9 cellular contexts compared by ENCODE assay signal in the genomic region with DNA sequence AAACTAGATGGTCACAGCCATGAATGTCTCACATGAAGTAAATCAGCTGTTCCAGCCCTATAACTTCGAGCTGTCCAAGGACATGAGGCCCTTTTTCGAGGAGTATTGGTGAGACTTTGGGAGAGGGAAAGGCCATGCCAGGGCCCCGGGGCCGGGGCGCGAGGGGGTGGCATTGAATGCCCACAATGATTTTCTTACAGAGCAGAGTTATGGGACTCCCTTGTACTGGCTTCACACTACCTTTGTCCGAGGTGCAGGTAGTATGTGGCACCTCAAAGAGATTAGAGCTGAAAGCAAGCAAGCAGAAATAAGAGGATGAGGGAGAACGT. TPM values are rescaled to one million over a fixed set of nuclear protein-coding genes. Genes with fewer than 3 reads are reported as not detected.
A peak's percentile ranks its signal among the peaks of the same experiment; 100 is the strongest.
DNase-seq lines count a peak whose midpoint lies in the region; ATAC-seq and TF ChIP-seq lines count a peak whose summit lies in the region.
"Had no signal": no experiment of that assay in that cellular context is flagged by ENCODE, and none has a peak within 500 bp of the region (broad histone marks: within the 10 kb centered on the region; RNA-seq: fewer than 3 reads in every experiment).

No MANE protein-coding gene starts in this region.

- H3K36me3 Mint-ChIP-seq in CD14-positive monocyte, result peaks cover 12 to 13% of the 10 kb centered on the region in 2 donors
- no peaks in the 10 kb centered on the region for H3K36me3 Mint-ChIP-seq in effector memory CD8-positive, alpha-beta T cell (ENCODE audit: insufficient read depth)

- TF ChIP-seq CTCF in CD14-positive monocyte (IDR thresholded peaks at IDR 0.05), result no peak
- TF ChIP-seq CTCF in NB4 (IDR thresholded peaks at IDR 0.05; ENCODE audit: low read depth, low read length), result no peak
- no peak for TF ChIP-seq CTCF in neutrophil (IDR thresholded peaks at IDR 0.05)
- no peak for TF ChIP-seq CTCF in GM10266 (IDR thresholded peaks at IDR 0.05; ENCODE audit: control insufficient read depth, insufficient read depth, low read depth, missing control alignments)

- peaks cover 53% of the 10 kb centered on the region for H3K4me1 Mint-ChIP-seq in CD14-positive monocyte
- peaks cover 18 to 26% of the 10 kb centered on the region in 2 donors for H3K4me1 Mint-ChIP-seq in effector memory CD8-positive, alpha-beta T cell (ENCODE audit: low read depth in 2 of 2)

- peaks cover 0 to 8% (median 0%) of the 10 kb centered on the region in 7 donors for H3K9me3 Mint-ChIP-seq in CD14-positive monocyte
- H3K9me3 Mint-ChIP-seq in effector memory CD8-positive, alpha-beta T cell, result no peaks in the 10 kb centered on the region

- H3K4me3 ChIP-seq in NB4 (ENCODE audit: low read depth, low read length) (peak overlapping the region; percentile 55), neutrophil (ENCODE audit: low read depth in 1 of 2, low read length in 1 of 2) (peak overlapping the region; percentile 69 to 82)

- intact Hi-C loops in CD14-positive monocyte (cut with micrococcal nuclease), result loop anchor here in 1 of 2 donors (2.0 to 10.0 kb wide), 2 partner anchors 18 to 278 kb away; partner anchors contain the start of genes ACTR1A, GBF1 and SUFU

- no peaks in the 10 kb centered on the region for H3K9me3 ChIP-seq in neutrophil

- H3K4me3 Mint-ChIP-seq in CD14-positive monocyte, result peak overlapping the region; percentile 84 to 95
- peak overlapping the region; percentile 70 to 78 for H3K4me3 Mint-ChIP-seq in effector memory CD8-positive, alpha-beta T cell

- DNase-seq in CD14-positive monocyte (ENCODE audit: low spot score) (no peak), NB4 (ENCODE audit: low read depth) (no peak), NCI-H1694 (lab: John Stamatoyannopoulos, UW) (no peak), cortex of kidney (lab: John Stamatoyannopoulos, UW) (no peak), GM10266 (ENCODE audit: extremely low spot score) (no peak)
- DNase-seq in effector memory CD8-positive, alpha-beta T cell, result no peak

- ATAC-seq in effector memory CD8-positive, alpha-beta T cell (replicated peaks), result no peak
- ATAC-seq in HG02642 (IDR thresholded peaks at IDR 0.05; ENCODE audit: poor library complexity, unreplicated experiment), result no peak

- TF ChIP-seq POLR2A in NB4 (IDR thresholded peaks at IDR 0.05; ENCODE audit: extremely low read depth, insufficient read length), result no peak

- H3K4me1 ChIP-seq in neutrophil (ENCODE audit: control insufficient read depth in 1 of 2, insufficient read depth in 1 of 2, low read depth in 1 of 2, low read length in 1 of 2), result peaks cover 45 to 47% of the 10 kb centered on the region in 2 experiments

- H3K27ac ChIP-seq in neutrophil, result peak overlapping the region; percentile 65

- peak overlapping the region; percentile 81 to 96 (median 93) for H3K27ac Mint-ChIP-seq in CD14-positive monocyte
- H3K27ac Mint-ChIP-seq in effector memory CD8-positive, alpha-beta T cell, result no peak overlapping the region

- H3K27me3 ChIP-seq in neutrophil, result peaks cover 28% of the 10 kb centered on the region

- H3K36me3 ChIP-seq in neutrophil, result no peaks in the 10 kb centered on the region

- peaks cover 20 to 34% (median 29%) of the 10 kb centered on the region in 3 donors for H3K27me3 Mint-ChIP-seq in CD14-positive monocyte (ENCODE audit: low read depth in 3 of 3)
- H3K27me3 Mint-ChIP-seq in effector memory CD8-positive, alpha-beta T cell, result peaks cover 31 to 49% of the 10 kb centered on the region in 2 donors

RNA-seq across cellular contexts. Expression of gene ELOVL3, which starts 0.4 kb away (rescaled TPM):
- 1 to 10 TPM; 2.2 to 3.2 TPM for polyA plus RNA-seq in CD14-positive monocyte

RNA-seq across cellular contexts. Expression of gene PITX3, which starts 14.8 kb away (rescaled TPM):
- not detected for polyA plus RNA-seq in CD14-positive monocyte
- polyA plus RNA-seq: esophagus had no signal

RNA-seq across cellular contexts. Expression of gene GBF1, which starts 18.8 kb away (rescaled TPM):
- polyA plus RNA-seq in CD14-positive monocyte, result 10 to 100 TPM in 1 of 2 donors, 1 to 10 TPM in 1; 4.2 to 11.9 TPM

Comparison
In these comparisons a context has a peak if more than half of its experiments do, and no peak if none do; other contexts are left out.
1. H3K27ac Mint-ChIP-seq: peak in CD14-positive monocyte (7 of 7); none in effector memory CD8-positive, alpha-beta T cell (0 of 2).